ENCODE assay signal across 15 cellular contexts in the genomic region with DNA sequence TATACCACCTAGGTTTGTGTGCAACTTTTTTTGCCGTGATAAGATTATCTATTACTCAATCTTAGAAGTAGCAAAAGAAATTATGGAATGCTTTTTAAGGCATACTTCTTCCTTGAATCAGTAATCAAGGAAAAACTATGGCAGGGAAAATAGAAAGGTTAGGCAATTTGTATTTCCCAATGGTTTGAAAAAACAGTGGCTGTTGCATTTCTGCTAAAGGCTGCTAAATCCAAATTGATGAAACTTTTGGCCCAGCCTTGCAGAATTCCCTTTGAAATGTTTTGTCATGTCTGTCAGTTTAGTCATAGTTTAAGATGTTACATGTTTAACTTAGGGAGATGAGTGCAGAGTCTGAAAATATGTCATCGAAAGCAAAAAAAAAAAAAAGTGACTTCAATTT.
A peak's percentile ranks its signal among the peaks of the same experiment; 100 is the strongest.
DNase-seq lines count a peak whose midpoint lies in the region; ATAC-seq, FAIRE-seq and TF ChIP-seq lines count a peak whose summit lies in the region.
"Had no signal": no experiment of that assay in that cellular context is flagged by ENCODE, and none has a peak within 500 bp of the region (broad histone marks: within the 10 kb centered on the region; RNA-seq: fewer than 3 reads in every experiment).

No MANE protein-coding gene starts in this region.

- WGBS in SK-N-SH (ENCODE audit: low lambda C conversion rate), result 41% methylated on average over 2 of the region's 2 CpGs
- WGBS in gastroesophageal sphincter (ENCODE audit: low coverage in 1 of 2), 2 donors, result 62 to 79% methylated on average over 2 of the region's 2 CpGs

- CTCF ChIA-PET in SK-N-SH (lab: Yijun Ruan, JAX), result no interaction called here

- no peak overlapping the region for H3K9ac ChIP-seq in SK-N-SH
- no peak overlapping the region for H3K9ac ChIP-seq in kidney (ENCODE audit: low read length in 2 of 2)

- no peaks in the 10 kb centered on the region for H4K20me1 ChIP-seq in SK-N-SH (ENCODE audit: insufficient read depth)

- no peaks in the 10 kb centered on the region for H3K36me3 ChIP-seq in SK-N-SH (replicated peaks in 1 of 2; ENCODE audit: control insufficient read depth in 1 of 2, insufficient read depth in 2 of 2, low read length in 1 of 2)
- H3K36me3 ChIP-seq in gastroesophageal sphincter, result no peaks in the 10 kb centered on the region
- no peaks in the 10 kb centered on the region for H3K36me3 ChIP-seq in kidney (ENCODE audit: control insufficient read depth in 1 of 2, insufficient read depth in 2 of 2, low read length in 2 of 2)

- no peak overlapping the region for H3K4me2 ChIP-seq in SK-N-SH

- H3K79me2 ChIP-seq in SK-N-SH (ENCODE audit: insufficient read depth), result no peaks in the 10 kb centered on the region

- no peak overlapping the region for H3K4me3 ChIP-seq in SK-N-SH (ENCODE audit: low read depth in 2 of 2, low read length in 1 of 2)
- H3K4me3 ChIP-seq in fibroblast of mammary gland (ENCODE audit: control insufficient read depth, low read depth, low read length), result no peak overlapping the region
- H3K4me3 ChIP-seq in gastroesophageal sphincter, result no peak overlapping the region
- H3K4me3 ChIP-seq in kidney (ENCODE audit: low read length in 2 of 2), result no peak overlapping the region

- no peak for FAIRE-seq in kidney (lab: Jason Lieb, UNC)
- FAIRE-seq: GM19239 had no signal

- H3K4me1 ChIP-seq in SK-N-SH (ENCODE audit: control insufficient read depth in 1 of 2, insufficient read depth in 2 of 2, low read depth in 1 of 2, low read length in 1 of 2) (peaks cover 0 to 5% of the 10 kb centered on the region in 2 experiments; a peak in 2 of 4 replicates), gastroesophageal sphincter (no peaks in the 10 kb centered on the region), kidney (ENCODE audit: control insufficient read depth in 1 of 2, insufficient read depth in 1 of 2, low read depth in 1 of 2, low read length in 2 of 2) (no peaks in the 10 kb centered on the region)

- ATAC-seq in SK-N-SH treated with all-trans-retinoic acid at 6 μM for 48 hours (no peak), gastroesophageal sphincter (no peak)

- DNase-seq in SK-N-SH (no peak), HS-5 (ENCODE audit: low read depth) (peak; percentile 54), fibroblast of mammary gland (ENCODE audit: low read depth) (peak; percentile 14), kidney (no peak), NCI-H128 (lab: John Stamatoyannopoulos, UW; ENCODE audit: unreplicated experiment) (no peak)
- DNase-seq: CD4-positive, alpha-beta memory T cell; DND-41; GF-D8; GOT3; H9 had no signal

- TF ChIP-seq CTCF in SK-N-SH (IDR thresholded peaks at IDR 0.05) (no peak), fibroblast of mammary gland (conservative IDR thresholded peaks at IDR 0.05; ENCODE audit: control insufficient read depth, insufficient read depth, low read depth, low read length) (no peak), gastroesophageal sphincter (IDR thresholded peaks at IDR 0.05) (no peak), kidney (IDR thresholded peaks at IDR 0.05; ENCODE audit: borderline replicate concordance, extremely low read depth, insufficient read depth) (no peak)

- TF ChIP-seq POLR2A in gastroesophageal sphincter (IDR thresholded peaks at IDR 0.05), result no peak

- H3K27me3 ChIP-seq in SK-N-SH (ENCODE audit: insufficient read depth) (no peaks in the 10 kb centered on the region), gastroesophageal sphincter (no peaks in the 10 kb centered on the region)

- H2AFZ ChIP-seq in SK-N-SH (ENCODE audit: low read depth), result no peak overlapping the region

- H3K27ac ChIP-seq in SK-N-SH (ENCODE audit: low read depth in 2 of 2, low read length in 1 of 2) (no peak overlapping the region), gastroesophageal sphincter (no peak overlapping the region), kidney (ENCODE audit: low read depth in 2 of 2, low read length in 2 of 2) (no peak overlapping the region)
- H3K27ac ChIP-seq: 22Rv1, C4-2B had no signal

- H3K9me3 ChIP-seq in SK-N-SH, result no peaks in the 10 kb centered on the region
- no peaks in the 10 kb centered on the region for H3K9me3 ChIP-seq in gastroesophageal sphincter
- H3K9me3 ChIP-seq in kidney (ENCODE audit: control insufficient read depth in 1 of 2, low read length in 2 of 2), result no peaks in the 10 kb centered on the region

- H3K9me2 ChIP-seq in SK-N-SH, result no peaks in the 10 kb centered on the region

- POLR2A ChIA-PET in SK-N-SH (lab: Yijun Ruan, JAX), result no interaction called here

- TF ChIP-seq EP300 in SK-N-SH (IDR thresholded peaks at IDR 0.05; ENCODE audit: borderline replicate concordance in 1 of 2, low read depth in 1 of 2, low read length in 1 of 2) (no peak), gastroesophageal sphincter (IDR thresholded peaks at IDR 0.05) (no peak)

- TF ChIP-seq RAD21 in SK-N-SH (IDR thresholded peaks at IDR 0.05; ENCODE audit: low read length), result no peak

- intact Hi-C loops in kidney (cut with DNase I), result no loop called here

- H3F3A ChIP-seq in SK-N-SH (replicated peaks; ENCODE audit: insufficient read depth), result no peaks in the 10 kb centered on the region

TF ChIP-seq in SK-N-SH treated with all-trans-retinoic acid at 6 μM for 48 hours, 23 proteins besides CTCF, POLR2A, EP300 and RAD21:
- TF ChIP-seq ISL1 (CRISPR knock-in tag; IDR thresholded peaks at IDR 0.05) (peak; percentile 82), PPARA (CRISPR knock-in tag; IDR thresholded peaks at IDR 0.05; ENCODE audit: borderline replicate concordance) (no peak)

TF ChIP-seq in SK-N-SH, 30 proteins besides CTCF, POLR2A, EP300 and RAD21:
- TF ChIP-seq ELF1 (IDR thresholded peaks at IDR 0.05), result no peak
- no peak for TF ChIP-seq FOXM1 (IDR thresholded peaks at IDR 0.05; ENCODE audit: low read depth)
- TF ChIP-seq RFX5 (IDR thresholded peaks at IDR 0.05; ENCODE audit: low read length), result no peak
- TF ChIP-seq, protein P1, sequence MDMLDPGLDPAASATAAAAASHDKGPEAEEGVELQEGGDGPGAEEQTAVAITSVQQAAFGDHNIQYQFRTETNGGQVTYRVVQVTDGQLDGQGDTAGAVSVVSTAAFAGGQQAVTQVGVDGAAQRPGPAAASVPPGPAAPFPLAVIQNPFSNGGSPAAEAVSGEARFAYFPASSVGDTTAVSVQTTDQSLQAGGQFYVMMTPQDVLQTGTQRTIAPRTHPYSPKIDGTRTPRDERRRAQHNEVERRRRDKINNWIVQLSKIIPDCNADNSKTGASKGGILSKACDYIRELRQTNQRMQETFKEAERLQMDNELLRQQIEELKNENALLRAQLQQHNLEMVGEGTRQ (IDR thresholded peaks at IDR 0.05; ENCODE audit: borderline replicate concordance, low read depth, low read length), result no peak
- TF ChIP-seq EZH2phosphoT487 (IDR thresholded peaks at IDR 0.05; ENCODE audit: borderline replicate concordance, low read depth), result no peak
- TF ChIP-seq, protein P2, sequence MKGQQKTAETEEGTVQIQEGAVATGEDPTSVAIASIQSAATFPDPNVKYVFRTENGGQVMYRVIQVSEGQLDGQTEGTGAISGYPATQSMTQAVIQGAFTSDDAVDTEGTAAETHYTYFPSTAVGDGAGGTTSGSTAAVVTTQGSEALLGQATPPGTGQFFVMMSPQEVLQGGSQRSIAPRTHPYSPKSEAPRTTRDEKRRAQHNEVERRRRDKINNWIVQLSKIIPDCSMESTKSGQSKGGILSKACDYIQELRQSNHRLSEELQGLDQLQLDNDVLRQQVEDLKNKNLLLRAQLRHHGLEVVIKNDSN (IDR thresholded peaks at IDR 0.05; ENCODE audit: borderline replicate concordance, low read depth), result no peak
- TF ChIP-seq TCF12 (IDR thresholded peaks at IDR 0.05), result no peak
- TF ChIP-seq, protein P3, sequence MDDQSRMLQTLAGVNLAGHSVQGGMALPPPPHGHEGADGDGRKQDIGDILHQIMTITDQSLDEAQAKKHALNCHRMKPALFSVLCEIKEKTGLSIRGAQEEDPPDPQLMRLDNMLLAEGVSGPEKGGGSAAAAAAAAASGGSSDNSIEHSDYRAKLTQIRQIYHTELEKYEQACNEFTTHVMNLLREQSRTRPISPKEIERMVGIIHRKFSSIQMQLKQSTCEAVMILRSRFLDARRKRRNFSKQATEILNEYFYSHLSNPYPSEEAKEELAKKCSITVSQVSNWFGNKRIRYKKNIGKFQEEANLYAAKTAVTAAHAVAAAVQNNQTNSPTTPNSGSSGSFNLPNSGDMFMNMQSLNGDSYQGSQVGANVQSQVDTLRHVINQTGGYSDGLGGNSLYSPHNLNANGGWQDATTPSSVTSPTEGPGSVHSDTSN (IDR thresholded peaks at IDR 0.05), result no peak
- TF ChIP-seq, protein P4, sequence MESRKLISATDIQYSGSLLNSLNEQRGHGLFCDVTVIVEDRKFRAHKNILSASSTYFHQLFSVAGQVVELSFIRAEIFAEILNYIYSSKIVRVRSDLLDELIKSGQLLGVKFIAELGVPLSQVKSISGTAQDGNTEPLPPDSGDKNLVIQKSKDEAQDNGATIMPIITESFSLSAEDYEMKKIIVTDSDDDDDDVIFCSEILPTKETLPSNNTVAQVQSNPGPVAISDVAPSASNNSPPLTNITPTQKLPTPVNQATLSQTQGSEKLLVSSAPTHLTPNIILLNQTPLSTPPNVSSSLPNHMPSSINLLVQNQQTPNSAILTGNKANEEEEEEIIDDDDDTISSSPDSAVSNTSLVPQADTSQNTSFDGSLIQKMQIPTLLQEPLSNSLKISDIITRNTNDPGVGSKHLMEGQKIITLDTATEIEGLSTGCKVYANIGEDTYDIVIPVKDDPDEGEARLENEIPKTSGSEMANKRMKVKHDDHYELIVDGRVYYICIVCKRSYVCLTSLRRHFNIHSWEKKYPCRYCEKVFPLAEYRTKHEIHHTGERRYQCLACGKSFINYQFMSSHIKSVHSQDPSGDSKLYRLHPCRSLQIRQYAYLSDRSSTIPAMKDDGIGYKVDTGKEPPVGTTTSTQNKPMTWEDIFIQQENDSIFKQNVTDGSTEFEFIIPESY (IDR thresholded peaks at IDR 0.05; ENCODE audit: borderline replicate concordance, low read depth), result no peak
- no peak for TF ChIP-seq FOSL2 (IDR thresholded peaks at IDR 0.05; ENCODE audit: borderline replicate concordance, low read depth)
- TF ChIP-seq SIN3A (IDR thresholded peaks at IDR 0.05; ENCODE audit: borderline replicate concordance, low read depth, low read length), result no peak
- no peak for TF ChIP-seq MXI1 (IDR thresholded peaks at IDR 0.05; ENCODE audit: low read depth, low read length)
- TF ChIP-seq MEF2A (IDR thresholded peaks at IDR 0.05; ENCODE audit: borderline replicate concordance, low read depth), result no peak
- no peak for TF ChIP-seq GATA2 (CRISPR knock-in tag; IDR thresholded peaks at IDR 0.05)
- TF ChIP-seq GABPA (IDR thresholded peaks at IDR 0.05; ENCODE audit: low read depth), result no peak
- no peak for TF ChIP-seq POLR2AphosphoS5 (IDR thresholded peaks at IDR 0.05; ENCODE audit: low read depth, low read length)
- TF ChIP-seq YY1 (IDR thresholded peaks at IDR 0.05; ENCODE audit: low read depth), result no peak
- no peak for TF ChIP-seq FOXJ3 (CRISPR knock-in tag; IDR thresholded peaks at IDR 0.05)

Comparison
In these comparisons a context has a peak if more than half of its experiments do, and no peak if none do; other contexts are left out.
1. DNase-seq: peak in HS-5 (single experiment) and fibroblast of mammary gland (single experiment); none in SK-N-SH (single experiment), kidney (single experiment) and NCI-H128 (single experiment).